8 cellular contexts compared by ENCODE assay signal in the genomic region with DNA sequence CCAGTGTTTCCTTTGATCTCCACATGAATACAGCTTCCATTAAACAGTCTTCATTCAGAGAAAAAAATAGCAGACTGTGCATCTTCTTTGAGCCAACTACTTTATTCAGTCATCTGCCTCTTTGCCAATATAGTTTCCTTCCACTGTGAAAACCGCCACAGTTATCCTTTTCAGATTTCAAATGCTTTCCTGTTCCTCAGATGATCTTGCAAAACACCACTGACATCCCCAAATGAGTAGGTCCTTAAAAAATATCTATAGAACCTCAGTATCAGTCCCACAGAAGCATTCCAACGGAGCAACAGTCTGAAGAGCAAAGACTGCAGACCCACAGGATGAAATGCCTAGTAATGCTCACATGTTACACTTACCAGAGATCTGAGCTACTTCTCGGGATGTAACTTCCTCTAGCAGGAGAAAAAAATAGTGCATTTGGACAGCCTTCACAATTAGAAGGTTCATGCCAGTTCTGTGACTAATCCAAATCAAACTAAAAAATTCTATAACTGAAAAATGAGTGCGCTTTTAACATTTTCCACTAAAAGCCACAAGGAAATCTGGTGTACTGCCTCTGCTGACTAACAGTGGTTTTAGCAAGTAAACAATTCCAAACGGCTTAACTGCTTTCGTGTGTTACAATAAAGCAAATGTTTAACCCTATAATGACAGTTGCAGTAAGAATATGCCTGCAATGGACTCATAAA. TPM values are rescaled to one million over a fixed set of nuclear protein-coding genes. Genes with fewer than 3 reads are reported as not detected.
A peak's percentile ranks its signal among the peaks of the same experiment; 100 is the strongest.
DNase-seq lines count a peak whose midpoint lies in the region; ATAC-seq, FAIRE-seq and TF ChIP-seq lines count a peak whose summit lies in the region.

A gene (minus strand): TSS at position 380 of the 704 bp plus-strand sequence. CDS start 1,458 bp downstream, outside the sequence.

- peak within 1 kb of the TSS; percentile 88 for H3K4me3 Mint-ChIP-seq in activated CD8-positive, alpha-beta memory T cell treated with anti-CD3 and anti-CD28 coated beads, Interleukin-2, amount 10 ng/mL, durations not matched to agents 7 days and 5 days
- H3K4me3 Mint-ChIP-seq in effector memory CD8-positive, alpha-beta T cell: peak within 1 kb of the TSS; percentile 82 to 84

- no peak for TF ChIP-seq EP300 in suprapubic skin (IDR thresholded peaks at IDR 0.05)

- peaks cover 70% of the 10 kb centered on the region for H3K4me1 Mint-ChIP-seq in activated CD8-positive, alpha-beta memory T cell treated with anti-CD3 and anti-CD28 coated beads, Interleukin-2, amount 10 ng/mL, durations not matched to agents 7 days and 5 days
- H3K4me1 Mint-ChIP-seq in effector memory CD8-positive, alpha-beta T cell (ENCODE audit: low read depth in 2 of 2): peaks cover 38 to 66% of the 10 kb centered on the region in 2 donors

- no peaks in the 10 kb centered on the region for H3K27me3 Mint-ChIP-seq in activated CD8-positive, alpha-beta memory T cell treated with anti-CD3 and anti-CD28 coated beads, Interleukin-2, amount 10 ng/mL, durations not matched to agents 7 days and 5 days
- no peaks in the 10 kb centered on the region for H3K27me3 Mint-ChIP-seq in effector memory CD8-positive, alpha-beta T cell

- peaks cover 39% of the 10 kb centered on the region for H3K36me3 Mint-ChIP-seq in activated CD8-positive, alpha-beta memory T cell treated with anti-CD3 and anti-CD28 coated beads, Interleukin-2, amount 10 ng/mL, durations not matched to agents 7 days and 5 days
- H3K36me3 Mint-ChIP-seq in effector memory CD8-positive, alpha-beta T cell (ENCODE audit: insufficient read depth): peaks cover 40% of the 10 kb centered on the region

- H3K4me3 ChIP-seq in lung (no peak within 1 kb of the TSS), suprapubic skin (peak within 1 kb of the TSS; percentile 51)

- H3K27ac ChIP-seq in lung (ENCODE audit: low read depth in 1 of 2, low read length in 1 of 2) (peak within 1 kb of the TSS; percentile 43 to 97), suprapubic skin (peak within 1 kb of the TSS; percentile 88)

- H3K36me3 ChIP-seq in lung (ENCODE audit: control insufficient read depth in 2 of 2, insufficient read depth in 2 of 2, low read length in 2 of 2) (no peaks in the 10 kb centered on the region), suprapubic skin (no peaks in the 10 kb centered on the region)

- TF ChIP-seq CTCF in lung (IDR thresholded peaks at IDR 0.05; ENCODE audit: control extremely low read depth, extremely low read depth) (no peak), suprapubic skin (IDR thresholded peaks at IDR 0.05) (peak; percentile 13 to 16)

- TF ChIP-seq POLR2A in suprapubic skin (IDR thresholded peaks at IDR 0.05): peak in 1 of 2 donors; percentile 42

- peak; percentile 55 for FAIRE-seq in HTR-8/SVneo (lab: Jason Lieb, UNC)

- H3K27ac Mint-ChIP-seq in activated CD8-positive, alpha-beta memory T cell treated with anti-CD3 and anti-CD28 coated beads, Interleukin-2, amount 10 ng/mL, durations not matched to agents 7 days and 5 days: peak within 1 kb of the TSS; percentile 98
- peak within 1 kb of the TSS; percentile 89 to 96 for H3K27ac Mint-ChIP-seq in effector memory CD8-positive, alpha-beta T cell

- peak; percentile 49 for ATAC-seq in activated CD8-positive, alpha-beta memory T cell treated with anti-CD3 and anti-CD28 coated beads, Interleukin-2, amount 10 ng/mL, durations not matched to agents 7 days and 5 days
- ATAC-seq in effector memory CD8-positive, alpha-beta T cell (replicated peaks): peak; percentile 31
- ATAC-seq in lung (ENCODE audit: insufficient read depth, low FRiP score): peak; percentile 78

- H3K9me3 ChIP-seq in lung (ENCODE audit: control insufficient read depth in 2 of 2, insufficient read depth in 1 of 2, low read length in 1 of 2) (no peaks in the 10 kb centered on the region), suprapubic skin (no peaks in the 10 kb centered on the region)

- peaks cover 2% of the 10 kb centered on the region for H3K9me3 Mint-ChIP-seq in activated CD8-positive, alpha-beta memory T cell treated with anti-CD3 and anti-CD28 coated beads, Interleukin-2, amount 10 ng/mL, durations not matched to agents 7 days and 5 days (ENCODE audit: low read depth)
- no peaks in the 10 kb centered on the region for H3K9me3 Mint-ChIP-seq in effector memory CD8-positive, alpha-beta T cell

- H3K27me3 ChIP-seq in lung (ENCODE audit: control insufficient read depth, insufficient read depth) (no peaks in the 10 kb centered on the region), suprapubic skin (no peaks in the 10 kb centered on the region)

- CTCF ChIA-PET in activated CD8-positive, alpha-beta memory T cell treated with anti-CD3 and anti-CD28 coated beads, Interleukin-2, amount 10 ng/mL, durations not matched to agents 7 days and 5 days (lab: Charles Lee): interaction anchor here (0.8 to 3.5 kb wide), 7 partner anchors 11 to 196 kb away, joined by 3 to 19 read pairs (median 6); a partner anchor contains a TSS

- H3K4me1 ChIP-seq in lung (ENCODE audit: control insufficient read depth in 2 of 2, insufficient read depth in 2 of 2, low read length in 2 of 2): peaks cover 0 to 2% of the 10 kb centered on the region in 2 donors
- H3K4me1 ChIP-seq in suprapubic skin: peaks cover 44% of the 10 kb centered on the region

- DNase-seq in activated CD8-positive, alpha-beta memory T cell treated with anti-CD3 and anti-CD28 coated beads, Interleukin-2, amount 10 ng/mL, durations not matched to agents 7 days and 5 days: peak; percentile 51
- DNase-seq in activated CD8-positive, alpha-beta memory T cell treated with anti-CD3 and anti-CD28 coated beads, Interleukin-2, amount 50 U/mL, for 4 hours: no peak
- DNase-seq in HTR-8/SVneo (ENCODE audit: insufficient read length, low spot score) (peak; percentile 37), SW 1271 (lab: John Stamatoyannopoulos, UW) (peak; percentile 96 to 99), lung (ENCODE audit: low spot score) (no peak), suprapubic skin (ENCODE audit: low spot score in 2 of 2) (no peak), 8988T (no peak)
- no peak for DNase-seq in effector memory CD8-positive, alpha-beta T cell

- 1 to 2% methylated on average over 6 of the region's 6 CpGs for WGBS in lung, 2 donors
- 1% methylated on average over 6 of the region's 6 CpGs for WGBS in suprapubic skin

RNA-seq across cellular contexts. Expression of the gene that starts here (rescaled TPM):
- total RNA-seq in activated CD8-positive, alpha-beta memory T cell treated with anti-CD3 and anti-CD28 coated beads, Interleukin-2, amount 10 ng/mL, durations not matched to agents 7 days and 5 days: 10 to 100 TPM; 56.3 to 73.6 TPM
- total RNA-seq in lung (10 to 100 TPM; 64.3 to 66.7 TPM), suprapubic skin (10 to 100 TPM; 24.4 to 62.3 (median 48.3) TPM)
- polyA plus RNA-seq in lung: 10 to 100 TPM; 11.1 to 14.1 TPM

Comparison
In these comparisons a context has a peak if more than half of its experiments do, and no peak if none do; other contexts are left out.
1. DNase-seq: peak in activated CD8-positive, alpha-beta memory T cell treated with anti-CD3 and anti-CD28 coated beads, Interleukin-2, amount 10 ng/mL, durations not matched to agents 7 days and 5 days (single experiment), HTR-8/SVneo (single experiment) and SW 1271 (2 of 2); none in activated CD8-positive, alpha-beta memory T cell treated with anti-CD3 and anti-CD28 coated beads, Interleukin-2, amount 50 U/mL, for 4 hours (single experiment), effector memory CD8-positive, alpha-beta T cell (0 of 3), lung (single experiment), suprapubic skin (0 of 2) and 8988T (single experiment).
2. Peak in every context shown above with its lines, with median percentiles within 50 percentile points of each other: ATAC-seq.